Comparison of ENCODE assay signal across 8 cellular contexts in genomic region chr2:241703128-241703604, GRCh38. TPM values are rescaled to one million over a fixed set of nuclear protein-coding genes. Genes with fewer than 3 reads are reported as not detected.
DNase-seq lines count a peak whose midpoint lies in the region; ATAC-seq and TF ChIP-seq lines count a peak whose summit lies in the region.

No MANE protein-coding gene starts in this region.

- H3K9me3 ChIP-seq in AG04450 (ENCODE audit: control insufficient read depth, insufficient read depth, low read length) (peaks cover 11% of the 10 kb centered on the region), HAP-1 (no peaks in the 10 kb centered on the region), iPS-18a (ENCODE audit: control insufficient read depth, low read depth, low read length) (no peaks in the 10 kb centered on the region), subcutaneous abdominal adipose tissue (ENCODE audit: control insufficient read depth in 5 of 5, low read length in 5 of 5) (peaks cover 0 to 2% (median 0%) of the 10 kb centered on the region in 5 donors)

- no peak for ATAC-seq in activated naive CD4-positive, alpha-beta T cell treated with anti-CD3 and anti-CD28 coated beads, Interleukin-2, amount 50 U/mL, for 72 hours
- ATAC-seq in HG03354 (IDR thresholded peaks at IDR 0.05; ENCODE audit: poor library complexity, severe bottlenecking, unreplicated experiment), result no peak

- H3K9ac ChIP-seq in iPS-18a (ENCODE audit: low read length), result peak overlapping the region; percentile 59
- peak overlapping the region in 4 of 5 donors; percentile 62 to 81 (median 80) for H3K9ac ChIP-seq in subcutaneous abdominal adipose tissue (ENCODE audit: low read length in 5 of 5)

- POLR2A ChIA-PET in AG04450 (lab: Yijun Ruan, JAX), result interaction anchor here (3.3 to 3.5 kb wide), 2 partner anchors 15 to 32 kb away, joined by 17 to 41 read pairs; partner anchors contain the start of genes D2HGDH and DTYMK

- H3K4me1 ChIP-seq in HAP-1, result peaks cover 14% of the 10 kb centered on the region
- peaks cover 2% of the 10 kb centered on the region for H3K4me1 ChIP-seq in iPS-18a (ENCODE audit: control insufficient read depth, low read depth, low read length)
- peaks cover 5 to 22% (median 15%) of the 10 kb centered on the region in 5 donors for H3K4me1 ChIP-seq in subcutaneous abdominal adipose tissue (ENCODE audit: control insufficient read depth in 5 of 5, insufficient read depth in 5 of 5, low read length in 5 of 5)

- H3K9me3 Mint-ChIP-seq in activated naive CD4-positive, alpha-beta T cell treated with anti-CD3 and anti-CD28 coated beads, Interleukin-2, amount 50 U/mL, for 72 hours, result peaks cover 0 to 6% of the 10 kb centered on the region in 2 donors

- DNase-seq in AG04450 (ENCODE audit: low read depth, low spot score) (no peak), HAP-1 (ENCODE audit: low spot score in 2 of 2) (no peak), ecto neural progenitor cell (ENCODE audit: low spot score) (no peak), A172 (ENCODE audit: low spot score) (no peak)
- DNase-seq in activated naive CD4-positive, alpha-beta T cell treated with anti-CD3 and anti-CD28 coated beads, Interleukin-2, amount 50 U/mL, for 72 hours (ENCODE audit: low spot score in 2 of 2), result no peak

- TF ChIP-seq CTCF in AG04450 (IDR thresholded peaks at IDR 0.05; ENCODE audit: low read depth, low read length), result no peak

- in situ Hi-C loops in HAP-1 (cut with MboI; ENCODE audit: low sequenced_read_pairs), result no loop called here

- H3K27me3 ChIP-seq in AG04450 (ENCODE audit: control insufficient read depth, insufficient read depth, low read length), result no peaks in the 10 kb centered on the region
- H3K27me3 ChIP-seq in HAP-1 (ENCODE audit: low read depth), result no peaks in the 10 kb centered on the region
- no peaks in the 10 kb centered on the region for H3K27me3 ChIP-seq in iPS-18a (ENCODE audit: control insufficient read depth, insufficient read depth, low read length)
- no peaks in the 10 kb centered on the region for H3K27me3 ChIP-seq in subcutaneous abdominal adipose tissue (ENCODE audit: control insufficient read depth in 5 of 5, insufficient read depth in 4 of 5, low read length in 5 of 5)

- H3K27ac ChIP-seq in AG04450 (ENCODE audit: low read depth, low read length) (peak overlapping the region; percentile 39), iPS-18a (ENCODE audit: low read length) (no peak overlapping the region), subcutaneous abdominal adipose tissue (ENCODE audit: low read depth, low read length) (no peak overlapping the region)

- CTCF ChIA-PET in AG04450 (lab: Charles Lee), result interaction anchor here (1.3 to 1.9 kb wide), 2 partner anchors 14 to 175 kb away, joined by 6 to 9 read pairs; no protein-coding TSS in a partner anchor

- peak overlapping the region; percentile 83 to 91 for H3K27ac Mint-ChIP-seq in activated naive CD4-positive, alpha-beta T cell treated with anti-CD3 and anti-CD28 coated beads, Interleukin-2, amount 50 U/mL, for 72 hours

- H3K36me3 ChIP-seq in HAP-1 (replicated peaks) (peaks cover 33% of the 10 kb centered on the region), iPS-18a (ENCODE audit: control insufficient read depth, low read depth, low read length) (peaks cover 26% of the 10 kb centered on the region), subcutaneous abdominal adipose tissue (ENCODE audit: control insufficient read depth in 5 of 5, insufficient read depth in 5 of 5, low read length in 5 of 5) (peaks cover 0 to 28% (median 18%) of the 10 kb centered on the region in 5 donors)

- peak overlapping the region; percentile 80 for H3K4me3 ChIP-seq in AG04450 (ENCODE audit: low read depth, low read length)
- H3K4me3 ChIP-seq in HAP-1, result peak overlapping the region; percentile 53
- peak overlapping the region; percentile 69 for H3K4me3 ChIP-seq in iPS-18a (ENCODE audit: low read length)
- H3K4me3 ChIP-seq in subcutaneous abdominal adipose tissue (ENCODE audit: low read depth in 1 of 5, low read length in 5 of 5), result peak overlapping the region; percentile 53 to 85 (median 76)

- peaks cover 20% of the 10 kb centered on the region in 2 donors for H3K36me3 Mint-ChIP-seq in activated naive CD4-positive, alpha-beta T cell treated with anti-CD3 and anti-CD28 coated beads, Interleukin-2, amount 50 U/mL, for 72 hours

RNA-seq across cellular contexts. Expression of gene ING5, which starts 1.3 kb away (rescaled TPM):
- polyA plus RNA-seq in AG04450 (2011; rRNA removed), result 22.4 and 23.9 TPM in 2 replicates
- 14.6 and 20.7 TPM in 2 replicates for polyA minus RNA-seq in AG04450 (2011; rRNA and poly(A)+ RNA removed)
- total RNA-seq in activated naive CD4-positive, alpha-beta T cell treated with anti-CD3 and anti-CD28 coated beads, Interleukin-2, amount 50 U/mL, for 72 hours, result 10 to 100 TPM; 36.9 to 41.6 TPM
- 12.8 and 14.5 TPM in 2 replicates for total RNA-seq in A172 (2014; rRNA removed; shearing (Covaris generic))

RNA-seq across cellular contexts. Expression of gene DTYMK, which starts 16.6 kb away (rescaled TPM):
- 28.4 and 29.6 TPM in 2 replicates for polyA plus RNA-seq in AG04450 (2011; rRNA removed)
- polyA minus RNA-seq in AG04450 (2011; rRNA and poly(A)+ RNA removed), result 9.9 and 10.1 TPM in 2 replicates
- 10 to 100 TPM; 85.5 to 92.9 TPM for total RNA-seq in activated naive CD4-positive, alpha-beta T cell treated with anti-CD3 and anti-CD28 coated beads, Interleukin-2, amount 50 U/mL, for 72 hours
- total RNA-seq in A172 (2014; rRNA removed; shearing (Covaris generic)), result 136 and 156 TPM in 2 replicates

RNA-seq across cellular contexts. Expression of gene D2HGDH, which starts 31.3 kb away (rescaled TPM):
- 7.3 and 9.5 TPM in 2 replicates for polyA plus RNA-seq in AG04450 (2011; rRNA removed)
- polyA minus RNA-seq in AG04450 (2011; rRNA and poly(A)+ RNA removed), result 7.5 and 9.9 TPM in 2 replicates
- 10 to 100 TPM; 22.1 to 38.2 TPM for total RNA-seq in activated naive CD4-positive, alpha-beta T cell treated with anti-CD3 and anti-CD28 coated beads, Interleukin-2, amount 50 U/mL, for 72 hours
- total RNA-seq in A172 (2014; rRNA removed; shearing (Covaris generic)), result 12.6 and 14.6 TPM in 2 replicates
